Comparison of ENCODE assay signal across 1 cellular context in genomic region chr5:125607018-125607417, GRCh38.
TF ChIP-seq lines count a peak whose summit lies in the region.

No MANE protein-coding gene starts in this region.

TF ChIP-seq in GM23338, 12 proteins besides CTCF, POLR2A, EP300 and RAD21 (continued from another document):
- TF ChIP-seq ZNF114 (CRISPR knock-in tag; IDR thresholded peaks at IDR 0.05) (no peak), CREB1 (CRISPR knock-in tag; IDR thresholded peaks at IDR 0.05; ENCODE audit: low read depth) (no peak), NANOG (IDR thresholded peaks at IDR 0.05; ENCODE audit: borderline replicate concordance) (no peak), EZH2phosphoT487 (IDR thresholded peaks at IDR 0.05; ENCODE audit: unreplicated experiment) (no peak), ZNF462 (CRISPR knock-in tag; IDR thresholded peaks at IDR 0.05) (no peak)
